21 cellular contexts compared by ENCODE assay signal in the genomic region with DNA sequence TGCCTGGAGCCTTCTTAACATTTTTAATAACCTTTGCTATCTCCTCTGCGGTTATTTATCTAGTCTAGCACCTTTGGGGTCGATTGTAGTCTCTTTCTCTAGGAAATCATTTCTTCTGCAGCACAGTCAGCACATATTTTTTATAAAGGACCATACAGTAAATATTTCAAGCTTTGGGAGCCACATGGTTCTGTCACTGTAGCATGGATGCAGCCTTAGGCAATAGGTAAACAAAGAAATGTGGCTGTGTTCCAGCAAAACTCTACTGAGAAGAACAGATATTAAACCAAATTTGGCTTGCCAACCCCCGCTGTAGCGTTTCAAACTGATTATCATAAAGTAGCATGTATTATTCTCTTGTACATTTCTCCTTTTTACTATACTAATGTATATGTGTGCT.
A peak's percentile ranks its signal among the peaks of the same experiment; 100 is the strongest.
DNase-seq lines count a peak whose midpoint lies in the region; ATAC-seq and TF ChIP-seq lines count a peak whose summit lies in the region.
"Had no signal": no experiment of that assay in that cellular context is flagged by ENCODE, and none has a peak within 500 bp of the region (broad histone marks: within the 10 kb centered on the region; RNA-seq: fewer than 3 reads in every experiment).

No MANE protein-coding gene starts in this region.

- H3K4me1 Mint-ChIP-seq in brain = peaks cover 17% of the 10 kb centered on the region
- H3K4me1 Mint-ChIP-seq in nephron = peaks cover 29% of the 10 kb centered on the region
- H3K4me1 Mint-ChIP-seq: B cell had no signal

- H3K4me3 ChIP-seq in SK-N-MC = peak overlapping the region; percentile 21; the same call in 1 of the 2 replicates
- H3K4me3 ChIP-seq: K562, PC-9 had no signal

- no peaks in the 10 kb centered on the region for H3K9me3 ChIP-seq in SK-N-MC (ENCODE audit: low read depth, low read length)

- intact Hi-C loops in Right ventricle myocardium inferior (cut with DNase I) = no loop called here

- H3K9me3 Mint-ChIP-seq in brain (peaks cover 0 to 6% (median 0%) of the 10 kb centered on the region in 5 experiments), nephron (no peaks in the 10 kb centered on the region)

- H3K27ac Mint-ChIP-seq in brain (peak overlapping the region in 3 of 5 experiments; percentile 16 to 54 (median 21)), nephron (peak overlapping the region in 2 of 3 experiments; percentile 71 to 86)
- H3K27ac Mint-ChIP-seq: B cell, H9 had no signal

- no peak for TF ChIP-seq CTCF in brain (conservative IDR thresholded peaks at IDR 0.05)
- no peak for TF ChIP-seq CTCF in nephron (IDR thresholded peaks at IDR 0.05; ENCODE audit: unreplicated experiment in 3 of 3)

- H3K4me3 Mint-ChIP-seq in brain = no peak overlapping the region
- no peak overlapping the region for H3K4me3 Mint-ChIP-seq in nephron
- H3K4me3 Mint-ChIP-seq: B cell, H9 had no signal

- DNase-seq in NCI-H2029 (lab: John Stamatoyannopoulos, UW) (peak; percentile 4), NCI-H2029 treated with DMSO at 0.1 percent for 48 hours (lab: John Stamatoyannopoulos, UW) (no peak), SK-N-MC (ENCODE audit: low read depth, low spot score) (peak; percentile 79), Right ventricle myocardium inferior (ENCODE audit: missing footprints) (no peak)
- DNase-seq: 8988T, COR-L47, DMS153, GDM1, H9, NCI-H187, NCI-H2171 treated with DMSO at 0.1 percent for 48 hours, NCI-H446, NCI-H526 treated with DMSO at 0.1 percent for 48 hours, PC-9 had no signal

- H3K27ac ChIP-seq in SK-N-MC = peak overlapping the region; percentile 78
- H3K27ac ChIP-seq: RWPE1 had no signal

- no peak overlapping the region for H3K9ac ChIP-seq in SK-N-MC (ENCODE audit: insufficient read length)

- peaks cover 25% of the 10 kb centered on the region; the same call in 1 of the 2 replicates for H3K36me3 ChIP-seq in SK-N-MC (ENCODE audit: insufficient read depth, low read length)

- H3K36me3 Mint-ChIP-seq in brain (peaks cover 63% of the 10 kb centered on the region), nephron (ENCODE audit: low read depth) (peaks cover 25% of the 10 kb centered on the region)

- ATAC-seq in Right ventricle myocardium inferior (no peak), HG02852 (IDR thresholded peaks at IDR 0.05; ENCODE audit: unreplicated experiment) (no peak), GM19328 (IDR thresholded peaks at IDR 0.05; ENCODE audit: unreplicated experiment) (no peak)
- ATAC-seq: K562 had no signal

- H3K27me3 Mint-ChIP-seq in brain (no peaks in the 10 kb centered on the region), nephron (ENCODE audit: low read depth) (no peaks in the 10 kb centered on the region)
- H3K27me3 Mint-ChIP-seq: B cell had no signal

Comparison
In these comparisons a context has a peak if more than half of its experiments do, and no peak if none do; other contexts are left out.
1. DNase-seq: peak in NCI-H2029 (single experiment) and SK-N-MC (single experiment); none in NCI-H2029 treated with DMSO at 0.1 percent for 48 hours (single experiment) and Right ventricle myocardium inferior (single experiment).